ENCODE assay signal across 17 cellular contexts in the genomic region with DNA sequence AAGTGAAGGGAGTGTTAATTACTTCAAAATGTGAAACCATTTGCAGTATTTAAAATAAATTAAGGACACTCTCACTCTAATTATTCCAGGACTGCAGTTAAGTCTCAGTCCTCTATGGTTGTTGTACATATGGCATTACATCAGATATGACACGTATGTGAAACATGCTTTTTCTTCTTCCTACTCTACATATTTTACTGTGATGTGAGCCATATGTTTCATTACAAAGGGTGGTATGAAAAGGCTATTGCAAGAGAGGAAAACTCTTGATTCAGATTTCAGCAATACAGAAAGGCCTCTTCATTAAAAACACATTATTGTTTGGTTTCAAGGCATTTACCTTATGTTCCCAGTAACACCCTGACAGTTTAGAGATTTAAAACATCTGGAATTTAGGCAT.
"Had no signal": no experiment of that assay in that cellular context is flagged by ENCODE, and none has a peak within 500 bp of the region (broad histone marks: within the 10 kb centered on the region; RNA-seq: fewer than 3 reads in every experiment).

No MANE protein-coding gene starts in this region.

- DNase-seq: activated CD4-positive, alpha-beta T cell treated with anti-CD3 and anti-CD28 coated beads for 1 hour; activated effector memory CD4-positive, alpha-beta T cell treated with anti-CD3 and anti-CD28 coated beads, Interleukin-2, amount 50 U/mL, for 16 hours; activated naive CD4-positive, alpha-beta T cell treated with anti-CD3 and anti-CD28 coated beads, Interleukin-2, amount 50 U/mL, for 16 hours; activated T-cell treated with anti-CD3 and anti-CD28 coated beads, Interleukin-2, amount 50 U/mL, for 72 hours; aorta; cerebellar nuclear complex; effector CD8-positive, alpha-beta T cell; hypothalamus; islet precursor cell; midbrain; nephron progenitor cell; nucleus accumbens; stimulated activated CD4-positive, alpha-beta T cell treated with anti-CD3 and anti-CD28 coated beads, Interleukin-4, amount 100 ng/mL, for 24 hours; testis; upper lobe of left lung; WERI-Rb-1 had no signal

- H3K36me3 Mint-ChIP-seq: stimulated activated effector memory CD8-positive, alpha-beta T cell treated with anti-CD3 and anti-CD28 coated beads, Interleukin-12 subunit alpha, Interleukin-12 subunit beta, amount 100 ng/mL, for 72 hours had no signal

- H3K27ac Mint-ChIP-seq: activated T-cell treated with anti-CD3 and anti-CD28 coated beads, Interleukin-2, amount 50 U/mL, for 72 hours; stimulated activated effector memory CD8-positive, alpha-beta T cell treated with anti-CD3 and anti-CD28 coated beads, Interleukin-12 subunit alpha, Interleukin-12 subunit beta, amount 100 ng/mL, for 72 hours had no signal

- H3K4me1 Mint-ChIP-seq: stimulated activated effector memory CD8-positive, alpha-beta T cell treated with anti-CD3 and anti-CD28 coated beads, Interleukin-12 subunit alpha, Interleukin-12 subunit beta, amount 100 ng/mL, for 72 hours had no signal

- H3K4me3 Mint-ChIP-seq: activated T-cell treated with anti-CD3 and anti-CD28 coated beads, Interleukin-2, amount 50 U/mL, for 72 hours; nephron progenitor cell; stimulated activated effector memory CD8-positive, alpha-beta T cell treated with anti-CD3 and anti-CD28 coated beads, Interleukin-12 subunit alpha, Interleukin-12 subunit beta, amount 100 ng/mL, for 72 hours had no signal

- H3K9me3 Mint-ChIP-seq: activated T-cell treated with anti-CD3 and anti-CD28 coated beads, Interleukin-2, amount 50 U/mL, for 72 hours had no signal
